18 cellular contexts compared by ENCODE assay signal in the genomic region with DNA sequence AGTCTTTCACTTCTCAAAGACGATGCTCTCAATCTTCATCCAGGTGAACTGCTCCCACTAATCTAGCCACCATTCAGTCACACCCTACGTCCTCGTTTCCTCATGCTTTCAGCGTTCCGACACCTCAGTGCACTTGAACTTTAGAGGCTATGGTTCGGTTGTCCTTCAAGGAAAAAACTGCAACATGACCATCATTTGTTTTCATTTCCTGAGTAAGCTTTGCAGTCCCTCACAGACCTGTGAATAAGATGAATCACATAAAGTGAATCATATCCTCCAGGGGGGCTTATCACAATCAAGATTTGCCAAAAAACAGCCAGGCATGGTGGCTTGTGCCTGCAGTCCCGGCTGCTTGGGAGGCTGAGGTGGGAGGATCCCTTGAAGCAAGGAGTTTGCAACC.
A peak's percentile ranks its signal among the peaks of the same experiment; 100 is the strongest.
DNase-seq lines count a peak whose midpoint lies in the region; ATAC-seq and TF ChIP-seq lines count a peak whose summit lies in the region.
"Had no signal": no experiment of that assay in that cellular context is flagged by ENCODE, and none has a peak within 500 bp of the region (broad histone marks: within the 10 kb centered on the region; RNA-seq: fewer than 3 reads in every experiment).

No MANE protein-coding gene starts in this region.

- H3K9ac ChIP-seq in HCT116 (ENCODE audit: low read length), result no peak overlapping the region

- TF ChIP-seq POLR2A in HCT116 (IDR thresholded peaks at IDR 0.05; ENCODE audit: borderline replicate concordance, extremely low read depth, insufficient read depth, insufficient read length) (no peak), erythroblast (IDR thresholded peaks at IDR 0.05; ENCODE audit: low read length) (no peak), prostate gland (IDR thresholded peaks at IDR 0.05) (no peak)

- peak overlapping the region; percentile 28 for H3K4me2 ChIP-seq in HCT116 (ENCODE audit: low read length)

- no peak overlapping the region for H2AFZ ChIP-seq in HCT116 (ENCODE audit: low read depth, low read length, poor library complexity, severe bottlenecking)

- H3K9me3 ChIP-seq in HCT116 (ENCODE audit: control insufficient read depth in 1 of 2, insufficient read depth in 1 of 2, low read depth in 1 of 2, low read length in 2 of 2) (no peaks in the 10 kb centered on the region), prostate gland (no peaks in the 10 kb centered on the region)
- H3K9me3 ChIP-seq: pancreas had no signal

- no peak for TF ChIP-seq CTCF in HCT116 (IDR thresholded peaks at IDR 0.05 in 2 of 3, conservative IDR thresholded peaks at IDR 0.05 in 1 of 3; ENCODE audit: borderline replicate concordance in 1 of 3, insufficient read depth in 1 of 3, low read depth in 2 of 3, low read length in 2 of 3)
- TF ChIP-seq CTCF in RWPE1 (conservative IDR thresholded peaks at IDR 0.05; ENCODE audit: low read depth), result no peak
- TF ChIP-seq CTCF in epithelial cell of proximal tubule (conservative IDR thresholded peaks at IDR 0.05; ENCODE audit: low read depth, low read length), result no peak
- TF ChIP-seq CTCF in GM20000 (IDR thresholded peaks at IDR 0.05; ENCODE audit: extremely low read depth, missing control alignments), result no peak
- no peak for TF ChIP-seq CTCF in prostate gland (IDR thresholded peaks at IDR 0.05)

- H3K27ac ChIP-seq in HCT116 (ENCODE audit: low read depth, low read length), result no peak overlapping the region
- H3K27ac ChIP-seq in RWPE1, result peak overlapping the region; percentile 46; the same call in 1 of the 2 replicates
- H3K27ac ChIP-seq in prostate gland, result no peak overlapping the region
- H3K27ac ChIP-seq: C4-2B, pancreas, skin epidermis had no signal

- no peaks in the 10 kb centered on the region for H3K9me2 ChIP-seq in HCT116 (ENCODE audit: insufficient read depth)

- RAD21 ChIA-PET in HCT116 (lab: Charles Lee; ENCODE audit: low non-redundant PET in 1 of 2, low total read pairs in 2 of 2, uncharacterized antibody in 2 of 2, unreplicated experiment in 2 of 2), result interaction anchor here in 1 of 2 experiments (0.6 kb wide), 1 partner anchor 1018 kb away, joined by 7 read pairs; no protein-coding TSS in a partner anchor

- 94% methylated on average over 7 of the region's 7 CpGs for WGBS in prostate gland

- intact Hi-C loops in HCT116 (cut with micrococcal nuclease) (no loop called here), prostate gland (cut with DNase I) (no loop called here)

- H3K79me2 ChIP-seq in HCT116 (ENCODE audit: insufficient read depth, low read length), result no peaks in the 10 kb centered on the region

- H3K27me3 ChIP-seq in HCT116 (ENCODE audit: insufficient read depth, low read length), result no peaks in the 10 kb centered on the region
- H3K27me3 ChIP-seq in prostate gland (replicated peaks; ENCODE audit: insufficient read depth), result no peaks in the 10 kb centered on the region
- H3K27me3 ChIP-seq: pancreas had no signal

- ATAC-seq in HCT116 (0 out of 2 replicates have a peak, but pooled peaks have one; percentile 30), HG03520 (IDR thresholded peaks at IDR 0.05; ENCODE audit: unreplicated experiment) (no peak)
- ATAC-seq: activated CD4-positive, CD25-positive, alpha-beta regulatory T cell treated with anti-CD3 and anti-CD28 coated beads, Interleukin-2, amount 50 U/mL, for 24 hours; pancreas; stimulated activated effector memory CD8-positive, alpha-beta T cell treated with anti-CD3 and anti-CD28 coated beads, Interleukin-12 subunit alpha, Interleukin-12 subunit beta, amount 100 ng/mL, for 72 hours; T-helper 17 cell had no signal

- POLR2A ChIA-PET in HCT116 (lab: Charles Lee), result no interaction called here
- POLR2A ChIA-PET in RWPE1 (lab: Yijun Ruan, JAX; ENCODE audit: low non-redundant PET), result no interaction called here

- no peak for TF ChIP-seq RAD21 in HCT116 (IDR thresholded peaks at IDR 0.05; ENCODE audit: low read depth)

- H3K4me1 ChIP-seq in HCT116 (ENCODE audit: control insufficient read depth in 1 of 2, insufficient read depth in 2 of 2, low read length in 2 of 2) (peaks cover 10 to 25% of the 10 kb centered on the region in 2 experiments), prostate gland (replicated peaks) (no peaks in the 10 kb centered on the region)
- H3K4me1 ChIP-seq: pancreas had no signal

- H3K36me3 ChIP-seq in HCT116 (ENCODE audit: control insufficient read depth in 1 of 2, insufficient read depth in 2 of 2, low read length in 2 of 2), result no peaks in the 10 kb centered on the region
- H3K36me3 ChIP-seq in prostate gland, result peaks cover 0 to 4% of the 10 kb centered on the region in 2 donors
- H3K36me3 ChIP-seq: pancreas had no signal

- BruUV-seq in HCT116 (replicated peaks; lab: Mats Ljungman, UMichigan), result no TSS peak

- no peaks in the 10 kb centered on the region for H4K20me1 ChIP-seq in HCT116 (ENCODE audit: insufficient read depth)

- no peak overlapping the region for H3K4me3 ChIP-seq in HCT116 (replicated peaks in 1 of 2; ENCODE audit: low read depth in 1 of 2, low read length in 2 of 2)
- no peak overlapping the region for H3K4me3 ChIP-seq in epithelial cell of proximal tubule (ENCODE audit: low read depth, low read length)
- H3K4me3 ChIP-seq in prostate gland, result no peak overlapping the region
- H3K4me3 ChIP-seq: pancreas, skin epidermis had no signal

- DNase-seq in HCT116 (ENCODE audit: low read depth, low spot score) (peak; percentile 8), RWPE1 (ENCODE audit: low spot score) (peak; percentile 43), epithelial cell of proximal tubule (ENCODE audit: low read depth) (peak; percentile 87), renal cortical epithelial cell (ENCODE audit: low read depth) (peak; percentile 93), erythroblast (lab: John Stamatoyannopoulos, UW) (no peak), GM20000 (ENCODE audit: low spot score) (no peak), prostate gland (ENCODE audit: low spot score) (no peak)
- DNase-seq: activated gamma-delta T cell, DMS53, HFFc6, pancreas, SHP77, T-helper 17 cell had no signal

- CTCF ChIA-PET in HCT116 (lab: Charles Lee) (no interaction called here), RWPE1 (lab: Yijun Ruan, JAX) (interaction anchor here (0.6 kb wide), 1 partner anchor 151 kb away, joined by 5 read pairs; no protein-coding TSS in a partner anchor)

TF ChIP-seq in HCT116, 20 proteins besides CTCF, POLR2A, EP300 and RAD21 (continues in another document):
- TF ChIP-seq EZH2phosphoT487 (IDR thresholded peaks at IDR 0.05; ENCODE audit: borderline replicate concordance) (no peak), CEBPB (IDR thresholded peaks at IDR 0.05; ENCODE audit: low read depth) (0 out of 2 replicates have a peak, but pooled peaks have one; percentile 18), ZFX (IDR thresholded peaks at IDR 0.05) (no peak), EGR1 (IDR thresholded peaks at IDR 0.05; ENCODE audit: low read depth) (no peak), ELF1 (IDR thresholded peaks at IDR 0.05; ENCODE audit: borderline replicate concordance, low read depth) (no peak), POLR2AphosphoS5 (IDR thresholded peaks at IDR 0.05; ENCODE audit: low read depth, low read length) (no peak), CBX3 (IDR thresholded peaks at IDR 0.05; ENCODE audit: low read depth) (peak; percentile 29; the same call in 1 of the 2 replicates), YY1 (IDR thresholded peaks at IDR 0.05; ENCODE audit: extremely low read depth, insufficient replicate concordance, low read depth, low read length) (no peak), JUND (IDR thresholded peaks at IDR 0.05) (peak; percentile 65), FOSL1 (IDR thresholded peaks at IDR 0.05; ENCODE audit: low read depth) (peak; percentile 83), SRF (IDR thresholded peaks at IDR 0.05; ENCODE audit: low read depth) (no peak), REST (IDR thresholded peaks at IDR 0.05; ENCODE audit: low read depth) (no peak), SIN3A (IDR thresholded peaks at IDR 0.05; ENCODE audit: low read depth) (no peak)
- TF ChIP-seq, protein P1, sequence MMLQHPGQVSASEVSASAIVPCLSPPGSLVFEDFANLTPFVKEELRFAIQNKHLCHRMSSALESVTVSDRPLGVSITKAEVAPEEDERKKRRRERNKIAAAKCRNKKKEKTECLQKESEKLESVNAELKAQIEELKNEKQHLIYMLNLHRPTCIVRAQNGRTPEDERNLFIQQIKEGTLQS (IDR thresholded peaks at IDR 0.05), result no peak
- TF ChIP-seq, protein P2, sequence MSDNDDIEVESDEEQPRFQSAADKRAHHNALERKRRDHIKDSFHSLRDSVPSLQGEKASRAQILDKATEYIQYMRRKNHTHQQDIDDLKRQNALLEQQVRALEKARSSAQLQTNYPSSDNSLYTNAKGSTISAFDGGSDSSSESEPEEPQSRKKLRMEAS (IDR thresholded peaks at IDR 0.05), result no peak; the same call in 1 of the 2 replicates

Comparison
In these comparisons a context has a peak if more than half of its experiments do, and no peak if none do; other contexts are left out.
1. DNase-seq: peak in HCT116 (single experiment), RWPE1 (single experiment), epithelial cell of proximal tubule (single experiment) and renal cortical epithelial cell (single experiment); none in erythroblast (0 of 2), GM20000 (single experiment) and prostate gland (single experiment).